2 cellular contexts compared by ENCODE assay signal in the genomic region with DNA sequence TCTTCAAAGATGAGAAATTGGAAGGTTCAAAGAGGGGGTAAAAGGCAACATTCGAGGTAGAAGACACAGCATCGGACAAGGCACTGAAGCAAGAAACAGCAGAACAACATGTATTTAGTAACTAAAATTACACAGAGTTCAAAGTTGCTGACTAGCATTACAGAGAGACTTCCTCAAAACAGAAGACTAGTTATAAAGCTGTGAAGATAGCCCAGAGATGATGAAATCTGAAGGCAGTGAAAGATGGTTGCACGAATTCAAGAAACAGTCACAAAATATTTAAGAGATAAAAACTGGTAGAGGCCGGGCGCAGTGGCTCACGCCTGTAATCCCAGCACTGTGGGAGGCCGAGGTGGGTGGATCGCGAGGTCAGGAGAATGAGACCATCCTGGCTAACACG.
TF ChIP-seq lines count a peak whose summit lies in the region.

No MANE protein-coding gene starts in this region.

TF ChIP-seq in GM23338, 12 proteins besides CTCF, POLR2A, EP300 and RAD21:
- TF ChIP-seq POLR2AphosphoS5 (IDR thresholded peaks at IDR 0.05; ENCODE audit: low read depth) (no peak), JUNB (IDR thresholded peaks at IDR 0.05; ENCODE audit: unreplicated experiment) (no peak), ZNF114 (CRISPR knock-in tag; IDR thresholded peaks at IDR 0.05) (no peak), CREB1 (CRISPR knock-in tag; IDR thresholded peaks at IDR 0.05; ENCODE audit: low read depth) (no peak), ZNF331 (CRISPR knock-in tag; IDR thresholded peaks at IDR 0.05; ENCODE audit: low read depth) (no peak)
- TF ChIP-seq, protein P1, sequence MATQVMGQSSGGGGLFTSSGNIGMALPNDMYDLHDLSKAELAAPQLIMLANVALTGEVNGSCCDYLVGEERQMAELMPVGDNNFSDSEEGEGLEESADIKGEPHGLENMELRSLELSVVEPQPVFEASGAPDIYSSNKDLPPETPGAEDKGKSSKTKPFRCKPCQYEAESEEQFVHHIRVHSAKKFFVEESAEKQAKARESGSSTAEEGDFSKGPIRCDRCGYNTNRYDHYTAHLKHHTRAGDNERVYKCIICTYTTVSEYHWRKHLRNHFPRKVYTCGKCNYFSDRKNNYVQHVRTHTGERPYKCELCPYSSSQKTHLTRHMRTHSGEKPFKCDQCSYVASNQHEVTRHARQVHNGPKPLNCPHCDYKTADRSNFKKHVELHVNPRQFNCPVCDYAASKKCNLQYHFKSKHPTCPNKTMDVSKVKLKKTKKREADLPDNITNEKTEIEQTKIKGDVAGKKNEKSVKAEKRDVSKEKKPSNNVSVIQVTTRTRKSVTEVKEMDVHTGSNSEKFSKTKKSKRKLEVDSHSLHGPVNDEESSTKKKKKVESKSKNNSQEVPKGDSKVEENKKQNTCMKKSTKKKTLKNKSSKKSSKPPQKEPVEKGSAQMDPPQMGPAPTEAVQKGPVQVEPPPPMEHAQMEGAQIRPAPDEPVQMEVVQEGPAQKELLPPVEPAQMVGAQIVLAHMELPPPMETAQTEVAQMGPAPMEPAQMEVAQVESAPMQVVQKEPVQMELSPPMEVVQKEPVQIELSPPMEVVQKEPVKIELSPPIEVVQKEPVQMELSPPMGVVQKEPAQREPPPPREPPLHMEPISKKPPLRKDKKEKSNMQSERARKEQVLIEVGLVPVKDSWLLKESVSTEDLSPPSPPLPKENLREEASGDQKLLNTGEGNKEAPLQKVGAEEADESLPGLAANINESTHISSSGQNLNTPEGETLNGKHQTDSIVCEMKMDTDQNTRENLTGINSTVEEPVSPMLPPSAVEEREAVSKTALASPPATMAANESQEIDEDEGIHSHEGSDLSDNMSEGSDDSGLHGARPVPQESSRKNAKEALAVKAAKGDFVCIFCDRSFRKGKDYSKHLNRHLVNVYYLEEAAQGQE (IDR thresholded peaks at IDR 0.05; ENCODE audit: unreplicated experiment) = no peak
TF ChIP-seq in GM23338: peak in this region for 0.

TF ChIP-seq in K562, 482 proteins besides CTCF, POLR2A, EP300 and RAD21:
- TF ChIP-seq GTF2A2 (tag; IDR thresholded peaks at IDR 0.05) (no peak), SPI1 (IDR thresholded peaks at IDR 0.05; ENCODE audit: borderline replicate concordance, low read depth, low read length) (peak; percentile 73), CEBPB (tag; IDR thresholded peaks at IDR 0.05) (0 out of 2 replicates have a peak, but pooled peaks have one; percentile 11), NR4A1 (CRISPR knock-in tag; IDR thresholded peaks at IDR 0.05) (no peak), NR4A1 (tag; IDR thresholded peaks at IDR 0.05) (no peak), CEBPG (CRISPR knock-in tag; IDR thresholded peaks at IDR 0.05) (peak; percentile 54), CEBPG (tag; conservative IDR thresholded peaks at IDR 0.05 in 1 of 2, IDR thresholded peaks at IDR 0.05 in 1 of 2) (peak in 1 of 2 experiments; percentile 62; a peak in 1 of 4 replicates), C11orf30 (IDR thresholded peaks at IDR 0.05; ENCODE audit: low read depth) (peak; percentile 55; the same call in 1 of the 2 replicates), MAFG (tag; conservative IDR thresholded peaks at IDR 0.05) (0 out of 2 replicates have a peak, but pooled peaks have one; percentile 15), ZNF316 (IDR thresholded peaks at IDR 0.05) (0 out of 2 replicates have a peak, but pooled peaks have one; percentile 37), MTA3 (IDR thresholded peaks at IDR 0.05; ENCODE audit: borderline replicate concordance) (no peak)
- TF ChIP-seq, protein P2, sequence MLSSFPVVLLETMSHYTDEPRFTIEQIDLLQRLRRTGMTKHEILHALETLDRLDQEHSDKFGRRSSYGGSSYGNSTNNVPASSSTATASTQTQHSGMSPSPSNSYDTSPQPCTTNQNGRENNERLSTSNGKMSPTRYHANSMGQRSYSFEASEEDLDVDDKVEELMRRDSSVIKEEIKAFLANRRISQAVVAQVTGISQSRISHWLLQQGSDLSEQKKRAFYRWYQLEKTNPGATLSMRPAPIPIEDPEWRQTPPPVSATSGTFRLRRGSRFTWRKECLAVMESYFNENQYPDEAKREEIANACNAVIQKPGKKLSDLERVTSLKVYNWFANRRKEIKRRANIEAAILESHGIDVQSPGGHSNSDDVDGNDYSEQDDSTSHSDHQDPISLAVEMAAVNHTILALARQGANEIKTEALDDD (IDR thresholded peaks at IDR 0.05) = peak; percentile 90
- TF ChIP-seq, protein P3, sequence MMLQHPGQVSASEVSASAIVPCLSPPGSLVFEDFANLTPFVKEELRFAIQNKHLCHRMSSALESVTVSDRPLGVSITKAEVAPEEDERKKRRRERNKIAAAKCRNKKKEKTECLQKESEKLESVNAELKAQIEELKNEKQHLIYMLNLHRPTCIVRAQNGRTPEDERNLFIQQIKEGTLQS (IDR thresholded peaks at IDR 0.05) = peak; percentile 67
- TF ChIP-seq, protein P3 (CRISPR knock-in tag; conservative IDR thresholded peaks at IDR 0.05) = no peak
- TF ChIP-seq, protein P4, sequence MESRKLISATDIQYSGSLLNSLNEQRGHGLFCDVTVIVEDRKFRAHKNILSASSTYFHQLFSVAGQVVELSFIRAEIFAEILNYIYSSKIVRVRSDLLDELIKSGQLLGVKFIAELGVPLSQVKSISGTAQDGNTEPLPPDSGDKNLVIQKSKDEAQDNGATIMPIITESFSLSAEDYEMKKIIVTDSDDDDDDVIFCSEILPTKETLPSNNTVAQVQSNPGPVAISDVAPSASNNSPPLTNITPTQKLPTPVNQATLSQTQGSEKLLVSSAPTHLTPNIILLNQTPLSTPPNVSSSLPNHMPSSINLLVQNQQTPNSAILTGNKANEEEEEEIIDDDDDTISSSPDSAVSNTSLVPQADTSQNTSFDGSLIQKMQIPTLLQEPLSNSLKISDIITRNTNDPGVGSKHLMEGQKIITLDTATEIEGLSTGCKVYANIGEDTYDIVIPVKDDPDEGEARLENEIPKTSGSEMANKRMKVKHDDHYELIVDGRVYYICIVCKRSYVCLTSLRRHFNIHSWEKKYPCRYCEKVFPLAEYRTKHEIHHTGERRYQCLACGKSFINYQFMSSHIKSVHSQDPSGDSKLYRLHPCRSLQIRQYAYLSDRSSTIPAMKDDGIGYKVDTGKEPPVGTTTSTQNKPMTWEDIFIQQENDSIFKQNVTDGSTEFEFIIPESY (CRISPR knock-in tag; IDR thresholded peaks at IDR 0.05) = peak; percentile 35; the same call in 1 of the 2 replicates
